ENCODE assay signal across 7 cellular contexts in the genomic region with DNA sequence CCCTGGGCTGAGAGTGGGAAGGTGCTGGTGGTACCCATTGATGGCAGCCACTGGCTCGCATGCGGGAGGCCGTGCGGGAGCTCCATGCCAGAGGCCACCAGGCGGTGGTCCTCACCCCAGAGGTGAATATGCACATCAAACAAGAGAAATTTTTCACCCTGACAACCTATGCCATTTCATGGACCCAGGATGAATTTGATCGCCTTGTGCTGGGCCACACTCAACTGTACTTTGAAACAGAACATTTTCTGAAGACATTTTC. TPM values are rescaled to one million over a fixed set of nuclear protein-coding genes. Genes with fewer than 3 reads are reported as not detected.
"Had no signal": no experiment of that assay in that cellular context is flagged by ENCODE, and none has a peak within 500 bp of the region (broad histone marks: within the 10 kb centered on the region; RNA-seq: fewer than 3 reads in every experiment).

No MANE protein-coding gene starts in this region.

- H3K27ac Mint-ChIP-seq: GM23338, H9 had no signal

- H3K4me1 Mint-ChIP-seq: GM23338, H9 had no signal

- DNase-seq: H9, HCEC 1CT, IMR-90, KG1 had no signal

- H3K4me3 Mint-ChIP-seq: GM23338, H9 had no signal

- ATAC-seq: GM23338, K562 had no signal

- H3K4me3 ChIP-seq: GM23338, K562 had no signal

RNA-seq across cellular contexts. Expression of a gene that starts 12.9 kb away (rescaled TPM):
- total RNA-seq: GM23338, H1, H9, IMR-90, K562 had no signal
- polyA plus RNA-seq: GM23338, H1, IMR-90, K562 had no signal

RNA-seq across cellular contexts. Expression of a gene that starts 18.4 kb away (rescaled TPM):
- total RNA-seq: GM23338, H1, H9, IMR-90, K562 had no signal
- polyA plus RNA-seq: GM23338, H1, IMR-90, K562 had no signal

RNA-seq across cellular contexts. Expression of a gene that starts 28.7 kb away (rescaled TPM):
- total RNA-seq: GM23338, H1, H9, IMR-90, K562 had no signal
- polyA plus RNA-seq: GM23338, H1, IMR-90, K562 had no signal

RNA-seq across cellular contexts. Expression of a gene that starts 30.9 kb away (rescaled TPM):
- total RNA-seq: GM23338, H1, H9, IMR-90, K562 had no signal
- polyA plus RNA-seq: GM23338, H1, IMR-90 had no signal

RNA-seq across cellular contexts. Expression of a gene that starts 34.5 kb away (rescaled TPM):
- total RNA-seq: GM23338, H1, H9, IMR-90, K562 had no signal
- polyA plus RNA-seq: GM23338, H1, IMR-90, K562 had no signal
